In genomic region chr10:23293973-23294372, GRCh38 we compare ENCODE assay signal across 20 cellular contexts. TPM values are rescaled to one million over a fixed set of nuclear protein-coding genes. Genes with fewer than 3 reads are reported as not detected.
"Had no signal": no experiment of that assay in that cellular context is flagged by ENCODE, and none has a peak within 500 bp of the region (broad histone marks: within the 10 kb centered on the region; RNA-seq: fewer than 3 reads in every experiment).

No MANE protein-coding gene starts in this region.

- H3K9me3 Mint-ChIP-seq: dendritic cell treated with granulocyte-macrophage colony-stimulating factor and Interleukin-4, amounts not matched to agents 40 ng/mL and 50 ng/mL, for 4 days; effector memory CD8-positive, alpha-beta T cell; memory B cell; natural killer cell; type B pancreatic cell had no signal

- H3K4me3 Mint-ChIP-seq: dendritic cell treated with granulocyte-macrophage colony-stimulating factor and Interleukin-4, amounts not matched to agents 40 ng/mL and 50 ng/mL, for 4 days; effector memory CD8-positive, alpha-beta T cell; immature natural killer cell; memory B cell; mesothelial cell of epicardium; natural killer cell; stimulated activated naive B cell treated with anti-CD40 and anti-IgM and Interleukin-4, amounts not matched to agents 10 μg/mL and 1 μg/mL and 100 μg/mL, for 72 hours; type B pancreatic cell had no signal

- H3K27ac Mint-ChIP-seq: dendritic cell treated with granulocyte-macrophage colony-stimulating factor and Interleukin-4, amounts not matched to agents 40 ng/mL and 50 ng/mL, for 4 days; effector memory CD8-positive, alpha-beta T cell; immature natural killer cell; memory B cell; mesothelial cell of epicardium; natural killer cell; stimulated activated naive B cell treated with anti-CD40 and anti-IgM and Interleukin-4, amounts not matched to agents 10 μg/mL and 1 μg/mL and 100 μg/mL, for 72 hours; type B pancreatic cell had no signal

- H3K4me1 Mint-ChIP-seq: immature natural killer cell, mesothelial cell of epicardium, natural killer cell had no signal

- ATAC-seq: effector memory CD8-positive, alpha-beta T cell; gastroesophageal sphincter; left cardiac atrium; lower lobe of right lung; natural killer cell; psoas muscle; sciatic nerve had no signal

- DNase-seq: effector memory CD8-positive, alpha-beta T cell; esophagus squamous epithelium; immature natural killer cell; left cardiac atrium; left ventricle myocardium inferior; lower lobe of right lung; natural killer cell; psoas muscle; spleen; stimulated activated CD4-positive, alpha-beta T cell treated with anti-CD3 and anti-CD28 coated beads, Interleukin-15, amount 100 ng/mL, for 24 hours; stimulated activated CD4-positive, alpha-beta T cell treated with anti-CD3 and anti-CD28 coated beads, Interleukin-1b, Interleukin-23, amount 100 ng/mL, for 48 hours; stimulated activated CD4-positive, alpha-beta T cell treated with anti-CD3 and anti-CD28 coated beads, Interleukin-4, amount 100 ng/mL, for 24 hours; stimulated activated naive B cell treated with anti-CD40 and anti-IgM and Interleukin-4, amounts not matched to agents 10 μg/mL and 1 μg/mL and 100 μg/mL, for 72 hours had no signal

- H3K36me3 Mint-ChIP-seq: immature natural killer cell; memory B cell; mesothelial cell of epicardium; natural killer cell; stimulated activated naive B cell treated with anti-CD40 and anti-IgM and Interleukin-4, amounts not matched to agents 10 μg/mL and 1 μg/mL and 100 μg/mL, for 72 hours; type B pancreatic cell had no signal

RNA-seq across cellular contexts. Expression of gene C10orf67, which starts 50.6 kb away (rescaled TPM):
- total RNA-seq: gastroesophageal sphincter, myocyte, natural killer cell had no signal
